In the genomic region with DNA sequence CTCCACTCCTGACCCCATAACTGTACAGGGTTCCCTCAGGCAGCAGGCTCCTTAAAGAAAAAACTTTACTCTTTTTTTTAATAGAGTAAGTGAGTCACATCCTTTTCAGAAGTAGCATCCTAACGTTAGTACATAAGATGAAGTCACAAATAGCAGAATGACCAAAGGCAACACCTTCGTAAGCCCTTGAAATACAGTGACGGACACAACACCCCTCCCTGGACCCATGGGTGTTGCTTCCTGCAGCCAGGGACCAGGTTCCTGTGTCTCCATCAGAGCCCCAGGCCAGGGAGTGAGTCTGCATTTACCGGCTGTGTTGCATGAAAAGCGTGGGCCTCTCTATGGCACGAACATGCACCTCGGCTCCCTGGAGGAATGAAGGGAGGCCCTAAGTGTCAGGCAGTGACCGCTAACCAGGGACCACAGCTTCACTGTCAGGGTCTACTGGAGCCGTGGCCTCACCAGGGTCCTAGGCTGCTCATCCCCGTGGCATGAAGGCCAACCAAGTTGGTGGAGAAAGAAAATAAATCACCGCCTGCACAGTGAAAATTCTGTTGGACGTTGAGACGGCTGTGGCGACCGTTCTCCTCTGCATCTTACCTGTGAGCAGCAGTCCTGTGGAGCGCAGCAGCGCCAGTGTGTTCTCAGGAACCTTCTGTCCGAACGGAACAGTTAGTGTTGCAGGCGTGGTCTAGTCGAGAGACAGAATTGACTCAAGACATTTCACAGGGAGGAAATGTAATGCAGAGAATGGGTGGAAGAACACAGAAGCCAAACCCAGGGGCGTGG, we compare ENCODE assay signal across 14 cellular contexts.
"Had no signal": no experiment of that assay in that cellular context is flagged by ENCODE, and none has a peak within 500 bp of the region (broad histone marks: within the 10 kb centered on the region; RNA-seq: fewer than 3 reads in every experiment).

No MANE protein-coding gene starts in this region.

- H3K36me3 ChIP-seq: ascending aorta, cardiac muscle cell, colonic mucosa had no signal

- H3K27me3 ChIP-seq: ascending aorta, cardiac muscle cell, colonic mucosa had no signal

- H3K4me3 ChIP-seq: ascending aorta, cardiac muscle cell, colonic mucosa had no signal

- H3K9me3 ChIP-seq: ascending aorta, colonic mucosa had no signal

- H3K4me3 Mint-ChIP-seq: activated CD4-positive, alpha-beta memory T cell treated with anti-CD3 and anti-CD28 coated beads for 36 hours; stimulated activated memory B cell treated with anti-CD40 and anti-IgM and Interleukin-4, amounts not matched to agents 10 μg/mL and 1 μg/mL and 100 μg/mL, for 72 hours had no signal

- H3K27ac ChIP-seq: ascending aorta, cardiac muscle cell, colonic mucosa had no signal

- H3K27me3 Mint-ChIP-seq: activated CD4-positive, alpha-beta memory T cell treated with anti-CD3 and anti-CD28 coated beads for 36 hours; stimulated activated memory B cell treated with anti-CD40 and anti-IgM and Interleukin-4, amounts not matched to agents 10 μg/mL and 1 μg/mL and 100 μg/mL, for 72 hours had no signal

- H3K27ac Mint-ChIP-seq: activated CD4-positive, alpha-beta memory T cell treated with anti-CD3 and anti-CD28 coated beads for 36 hours; progenitor cell of endocrine pancreas; stimulated activated memory B cell treated with anti-CD40 and anti-IgM and Interleukin-4, amounts not matched to agents 10 μg/mL and 1 μg/mL and 100 μg/mL, for 72 hours had no signal

- H3K36me3 Mint-ChIP-seq: activated CD4-positive, alpha-beta memory T cell treated with anti-CD3 and anti-CD28 coated beads for 36 hours; stimulated activated memory B cell treated with anti-CD40 and anti-IgM and Interleukin-4, amounts not matched to agents 10 μg/mL and 1 μg/mL and 100 μg/mL, for 72 hours had no signal

- DNase-seq: activated CD4-positive, alpha-beta memory T cell treated with anti-CD3 and anti-CD28 coated beads for 36 hours; activated CD4-positive, alpha-beta T cell treated with anti-CD3 and anti-CD28 coated beads for 1 hour; activated T-cell treated with anti-CD3 and anti-CD28 coated beads, Interleukin-2, amount 50 U/mL, for 48 hours; colonic mucosa; hippocampal formation; kidney glomerular epithelial cell; right cardiac atrium; stimulated activated CD4-positive, alpha-beta T cell treated with anti-CD3 and anti-CD28 coated beads, Interleukin-1b, Interleukin-23, amount 100 ng/mL, for 48 hours; T-helper 9 cell; trophoblast cell had no signal

- ATAC-seq: right cardiac atrium; stimulated activated memory B cell treated with anti-CD40 and anti-IgM and Interleukin-4, amounts not matched to agents 10 μg/mL and 1 μg/mL and 100 μg/mL, for 72 hours had no signal

- H3K9me3 Mint-ChIP-seq: activated CD4-positive, alpha-beta memory T cell treated with anti-CD3 and anti-CD28 coated beads for 36 hours had no signal

- H3K4me1 ChIP-seq: ascending aorta, colonic mucosa had no signal
